In the genomic region with DNA sequence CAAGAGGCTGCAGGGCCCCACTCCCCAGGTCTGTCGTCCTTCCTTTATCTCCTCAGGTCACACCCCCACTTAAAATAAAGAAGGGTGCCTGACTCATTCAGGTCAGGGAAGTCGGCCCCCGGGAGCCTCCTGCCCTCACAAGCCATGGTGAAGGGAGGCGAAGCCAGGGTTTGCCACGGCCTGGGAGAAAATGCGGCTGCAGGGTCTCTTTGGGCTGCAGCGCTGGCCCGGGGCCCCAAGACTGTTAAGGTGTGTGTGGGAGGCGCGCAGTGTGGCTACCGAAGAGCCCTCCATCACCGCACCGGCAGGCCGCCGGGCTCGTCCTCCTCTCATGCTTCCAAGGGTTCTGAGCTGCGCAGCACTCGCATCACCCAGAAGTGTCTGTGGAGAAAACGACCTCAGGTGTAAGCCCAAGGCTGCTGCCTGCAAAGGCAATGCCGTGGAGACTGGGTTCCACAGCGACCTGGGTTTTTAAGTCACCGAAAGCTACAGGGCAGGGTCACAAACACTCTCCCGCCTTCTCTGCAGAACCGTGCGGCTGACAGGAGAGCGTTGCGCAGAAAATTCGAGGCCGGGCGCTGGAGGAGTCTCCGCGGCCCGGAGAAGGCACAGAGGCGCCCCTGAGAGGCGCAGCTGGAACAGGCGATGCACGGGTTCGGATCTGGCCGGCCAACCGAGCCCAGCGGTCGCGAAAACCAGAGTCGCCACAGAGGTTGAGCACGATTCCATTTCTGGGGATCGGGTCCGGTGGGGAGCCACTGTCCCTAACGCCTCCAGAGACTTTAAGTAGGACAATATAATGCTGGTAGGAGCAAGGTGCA, we compare ENCODE assay signal across 14 cellular contexts. TPM values are rescaled to one million over a fixed set of nuclear protein-coding genes. Genes with fewer than 3 reads are reported as not detected.
DNase-seq lines count a peak whose midpoint lies in the region; ATAC-seq, FAIRE-seq and TF ChIP-seq lines count a peak whose summit lies in the region.
"Had no signal": no experiment of that assay in that cellular context is flagged by ENCODE, and none has a peak within 500 bp of the region (broad histone marks: within the 10 kb centered on the region; RNA-seq: fewer than 3 reads in every experiment).

No MANE protein-coding gene starts in this region.

- ATAC-seq in GM12878 (no peak), GM18511 (IDR thresholded peaks at IDR 0.05; ENCODE audit: unreplicated experiment) (no peak), GM18873 (IDR thresholded peaks at IDR 0.05; ENCODE audit: low FRiP score, unreplicated experiment) (no peak)
- ATAC-seq in naive thymus-derived CD8-positive, alpha-beta T cell: peak; percentile 28 to 47

- H3K36me3 ChIP-seq in CD4-positive, alpha-beta memory T cell (ENCODE audit: insufficient read depth, low read length): no peaks in the 10 kb centered on the region
- no peaks in the 10 kb centered on the region for H3K36me3 ChIP-seq in HUES6 (ENCODE audit: control insufficient read depth, insufficient read depth, low read length)
- H3K36me3 ChIP-seq in GM12878 (ENCODE audit: control insufficient read depth in 2 of 2, insufficient read depth in 2 of 2, low read length in 1 of 2): no peaks in the 10 kb centered on the region

- peaks cover 68% of the 10 kb centered on the region for H3K27me3 ChIP-seq in CD4-positive, alpha-beta memory T cell (ENCODE audit: insufficient read depth, low read length)
- H3K27me3 ChIP-seq in HUES6 (ENCODE audit: control insufficient read depth, insufficient read depth, low read length): peaks cover 94% of the 10 kb centered on the region
- H3K27me3 ChIP-seq in GM12878 (replicated peaks in 1 of 2; ENCODE audit: control insufficient read depth in 2 of 2, insufficient read depth in 2 of 2, low read length in 1 of 2): peaks cover 29 to 53% of the 10 kb centered on the region in 2 experiments

- H3K4me3 ChIP-seq in CD4-positive, alpha-beta memory T cell (ENCODE audit: low read length in 2 of 2): peak overlapping the region in 1 of 2 donors; percentile 24
- H3K4me3 ChIP-seq in HUES6 (ENCODE audit: low read depth, low read length): peak overlapping the region; percentile 61
- H3K4me3 ChIP-seq in GM12878: no peak overlapping the region

- H3K4me3 Mint-ChIP-seq in CD4-positive, alpha-beta memory T cell: peak overlapping the region; percentile 38 to 83 (median 64)
- H3K4me3 Mint-ChIP-seq in naive thymus-derived CD8-positive, alpha-beta T cell: peak overlapping the region; percentile 36 to 87 (median 68)
- no peak overlapping the region for H3K4me3 Mint-ChIP-seq in activated CD4-positive, alpha-beta memory T cell treated with anti-CD3 and anti-CD28 coated beads, Interleukin-2, amount 10 ng/mL, durations not matched to agents 7 days and 5 days

- no peak overlapping the region for H3K4me2 ChIP-seq in GM12878 (ENCODE audit: control insufficient read depth, insufficient read depth)

- RAD21 ChIA-PET in GM12878 (lab: Charles Lee; ENCODE audit: unreplicated experiment): no interaction called here

- H3K27ac ChIP-seq in CD4-positive, alpha-beta memory T cell (ENCODE audit: low read depth, low read length): no peak overlapping the region
- H3K27ac ChIP-seq in HUES6 (ENCODE audit: low read depth, low read length): no peak overlapping the region
- H3K27ac ChIP-seq in GM12878 (ENCODE audit: control insufficient read depth, insufficient read depth): no peak overlapping the region

- H3K9ac ChIP-seq in HUES6 (ENCODE audit: low read length) (no peak overlapping the region), GM12878 (ENCODE audit: control insufficient read depth, insufficient read depth, low read length) (no peak overlapping the region)

- SMC1A ChIA-PET in GM12878 (lab: Charles Lee; ENCODE audit: uncharacterized antibody, unreplicated experiment): no interaction called here

- no peaks in the 10 kb centered on the region for H4K20me1 ChIP-seq in GM12878 (ENCODE audit: control insufficient read depth, insufficient read depth)

- H3K36me3 Mint-ChIP-seq in CD4-positive, alpha-beta memory T cell: no peaks in the 10 kb centered on the region
- peaks cover 0 to 2% (median 0%) of the 10 kb centered on the region in 3 donors for H3K36me3 Mint-ChIP-seq in naive thymus-derived CD8-positive, alpha-beta T cell
- H3K36me3 Mint-ChIP-seq in activated CD4-positive, alpha-beta memory T cell treated with anti-CD3 and anti-CD28 coated beads, Interleukin-2, amount 10 ng/mL, durations not matched to agents 7 days and 5 days (ENCODE audit: low read depth): peaks cover 2% of the 10 kb centered on the region

- H3K9me3 ChIP-seq in CD4-positive, alpha-beta memory T cell (ENCODE audit: control insufficient read depth in 1 of 2, low read length in 2 of 2): no peaks in the 10 kb centered on the region
- no peaks in the 10 kb centered on the region for H3K9me3 ChIP-seq in HUES6 (ENCODE audit: control insufficient read depth, insufficient read depth, low read depth, low read length)
- H3K9me3 ChIP-seq in GM12878 (replicated peaks; ENCODE audit: control insufficient read depth, insufficient read depth, low read length): no peaks in the 10 kb centered on the region; the same call in 2 of the 3 replicates

- no peaks in the 10 kb centered on the region for H3K79me2 ChIP-seq in GM12878 (ENCODE audit: control insufficient read depth, insufficient read depth, low read length)

- peak overlapping the region in 2 of 7 donors; percentile 59 to 70 for H3K27ac Mint-ChIP-seq in CD4-positive, alpha-beta memory T cell
- peak overlapping the region in 1 of 10 donors; percentile 24 for H3K27ac Mint-ChIP-seq in naive thymus-derived CD8-positive, alpha-beta T cell
- H3K27ac Mint-ChIP-seq in activated CD4-positive, alpha-beta memory T cell treated with anti-CD3 and anti-CD28 coated beads, Interleukin-2, amount 10 ng/mL, durations not matched to agents 7 days and 5 days: no peak overlapping the region
- H3K27ac Mint-ChIP-seq: activated naive CD4-positive, alpha-beta T cell treated with anti-CD3 and anti-CD28 coated beads, Interleukin-2, amount 50 U/mL, for 72 hours had no signal

- H3K27me3 Mint-ChIP-seq in CD4-positive, alpha-beta memory T cell: peaks cover 68 to 77% of the 10 kb centered on the region in 2 donors
- peaks cover 51 to 93% (median 74%) of the 10 kb centered on the region in 5 donors for H3K27me3 Mint-ChIP-seq in naive thymus-derived CD8-positive, alpha-beta T cell
- peaks cover 87% of the 10 kb centered on the region for H3K27me3 Mint-ChIP-seq in activated CD4-positive, alpha-beta memory T cell treated with anti-CD3 and anti-CD28 coated beads, Interleukin-2, amount 10 ng/mL, durations not matched to agents 7 days and 5 days

- in situ Hi-C loops in GM12878 (cut with MboI): loop anchor here (5.0 to 25.0 kb wide), 3 partner anchors 377 to 1176 kb away; a partner anchor contains a TSS

- H3K4me1 Mint-ChIP-seq in CD4-positive, alpha-beta memory T cell: peaks cover 16 to 45% (median 30%) of the 10 kb centered on the region in 4 donors
- H3K4me1 Mint-ChIP-seq in naive thymus-derived CD8-positive, alpha-beta T cell: peaks cover 20 to 40% (median 35%) of the 10 kb centered on the region in 4 donors
- peaks cover 26% of the 10 kb centered on the region for H3K4me1 Mint-ChIP-seq in activated CD4-positive, alpha-beta memory T cell treated with anti-CD3 and anti-CD28 coated beads, Interleukin-2, amount 10 ng/mL, durations not matched to agents 7 days and 5 days

- intact Hi-C loops in CD4-positive, alpha-beta memory T cell (cut with micrococcal nuclease): loop anchor here (5.0 kb wide), 1 partner anchor 404 kb away; a partner anchor contains a TSS
- intact Hi-C loops in GM12878 (cut with micrococcal nuclease; ENCODE audit: unreplicated experiment): no loop called here

- no peak overlapping the region for H2AFZ ChIP-seq in GM12878 (ENCODE audit: control insufficient read depth, low read depth, low read length)

- CTCF ChIA-PET in CD4-positive, alpha-beta memory T cell (lab: Charles Lee; ENCODE audit: partially characterized antibody): interaction anchor here (1.1 to 15.1 kb wide), 2 partner anchors 17 to 25 kb away, joined by 3 to 272 read pairs; no protein-coding TSS in a partner anchor
- CTCF ChIA-PET in GM12878 (lab: Yijun Ruan, JAX): no interaction called here
- CTCF ChIA-PET in activated CD4-positive, alpha-beta memory T cell treated with anti-CD3 and anti-CD28 coated beads, Interleukin-2, amount 10 ng/mL, durations not matched to agents 7 days and 5 days (lab: Charles Lee): no interaction called here

- POLR2A ChIA-PET in CD4-positive, alpha-beta memory T cell (lab: Charles Lee; ENCODE audit: partially characterized antibody): no interaction called here
- POLR2A ChIA-PET in GM12878 (lab: Charles Lee): no interaction called here
- POLR2A ChIA-PET in naive thymus-derived CD8-positive, alpha-beta T cell (lab: Charles Lee): interaction anchor here (0.9 to 1.5 kb wide), 2 partner anchors 9 to 344 kb away, joined by 3 to 5 read pairs; a partner anchor contains a TSS
- POLR2A ChIA-PET in activated CD4-positive, alpha-beta memory T cell treated with anti-CD3 and anti-CD28 coated beads, Interleukin-2, amount 10 ng/mL, durations not matched to agents 7 days and 5 days (lab: Charles Lee): no interaction called here

- no peak for TF ChIP-seq POLR2A in GM12878 (IDR thresholded peaks at IDR 0.05; ENCODE audit: low read depth, low read length)

- no peak for FAIRE-seq in GM12878 (lab: Jason Lieb, UNC)
- FAIRE-seq: GM12892 had no signal

- no peak for TF ChIP-seq RAD21 in GM12878 (IDR thresholded peaks at IDR 0.05; ENCODE audit: insufficient read depth, low read depth, low read length)

- WGBS in GM12878 (ENCODE audit: insufficient coverage, insufficient replicate concordance, low lambda C conversion rate, missing lambda C conversion rate): 30% methylated on average over 47 of the region's 48 CpGs

- TF ChIP-seq CTCF in GM12878 (IDR thresholded peaks at IDR 0.05 in 2 of 3, conservative IDR thresholded peaks at IDR 0.05 in 1 of 3; ENCODE audit: control insufficient read depth in 2 of 3, extremely low read depth in 1 of 3, insufficient read depth in 1 of 3, low read depth in 3 of 3, low read length in 3 of 3): no peak

- H3K9me3 Mint-ChIP-seq in CD4-positive, alpha-beta memory T cell: no peaks in the 10 kb centered on the region
- H3K9me3 Mint-ChIP-seq in naive thymus-derived CD8-positive, alpha-beta T cell: no peaks in the 10 kb centered on the region
- no peaks in the 10 kb centered on the region for H3K9me3 Mint-ChIP-seq in activated CD4-positive, alpha-beta memory T cell treated with anti-CD3 and anti-CD28 coated beads, Interleukin-2, amount 10 ng/mL, durations not matched to agents 7 days and 5 days
- H3K9me3 Mint-ChIP-seq: activated naive CD4-positive, alpha-beta T cell treated with anti-CD3 and anti-CD28 coated beads, Interleukin-2, amount 50 U/mL, for 72 hours had no signal

- peaks cover 45% of the 10 kb centered on the region for H3K4me1 ChIP-seq in CD4-positive, alpha-beta memory T cell (ENCODE audit: insufficient read depth, low read length)
- peaks cover 37% of the 10 kb centered on the region for H3K4me1 ChIP-seq in HUES6 (ENCODE audit: control insufficient read depth, insufficient read depth, low read length)
- H3K4me1 ChIP-seq in GM12878 (ENCODE audit: control insufficient read depth, insufficient read depth, low read length): no peaks in the 10 kb centered on the region

- TF ChIP-seq EP300 in GM12878 (IDR thresholded peaks at IDR 0.05; ENCODE audit: borderline replicate concordance in 1 of 2, control insufficient read depth in 1 of 2, low read depth in 2 of 2, low read length in 2 of 2): no peak

- peak in 2 of 5 donors; percentile 31 to 32 for DNase-seq in CD4-positive, alpha-beta memory T cell
- DNase-seq in GM12878 (ENCODE audit: low read depth, low spot score) (no peak), occipital lobe (lab: John Stamatoyannopoulos, UW) (no peak)
- peak in 1 of 10 donors; percentile 25 for DNase-seq in naive thymus-derived CD8-positive, alpha-beta T cell
- no peak for DNase-seq in activated CD4-positive, alpha-beta memory T cell treated with anti-CD3 and anti-CD28 coated beads, Interleukin-2, amount 10 ng/mL, durations not matched to agents 7 days and 5 days
- DNase-seq: dermis blood vessel endothelial cell, Kasumi-1, NCI-H446 had no signal

- BruUV-seq in GM12878 (replicated peaks; lab: Mats Ljungman, UMichigan): no TSS peak

RNA-seq across cellular contexts. Expression of a gene that starts 8.7 kb away (rescaled TPM):
- total RNA-seq in CD4-positive, alpha-beta memory T cell: not detected
- not detected for polyA plus RNA-seq in CD4-positive, alpha-beta memory T cell
- total RNA-seq in GM12878 (2013; cell fraction: nucleolus; rRNA removed): not detected in 2 replicates
- not detected in 2 replicates for total RNA-seq in GM12878 (2014; rRNA removed)
- total RNA-seq in GM12878 (2014; rRNA removed; fragmentation: Illumina TruSeq; extraction: Trizol): not detected in 2 replicates
- 0.08 TPM in 1 of 2 replicates, not detected in the other for total RNA-seq in GM12878 (2021)
- not detected for polyA plus RNA-seq in GM12878 (2011; ENCODE audit: low read depth)
- polyA plus RNA-seq in GM12878 (2011; rRNA removed): not detected in 2 replicates
- not detected in 2 replicates for polyA plus RNA-seq in GM12878 (2011; cell fraction: cytosol; rRNA removed)
- not detected in 2 replicates for polyA plus RNA-seq in GM12878 (2011; cell fraction: nucleus; rRNA removed)
- polyA plus RNA-seq in GM12878 (2012): not detected in 2 replicates
- polyA plus RNA-seq in GM12878 (2014; fragmentation: Illumina TruSeq; extraction: Trizol): not detected in 2 replicates
- polyA plus RNA-seq in GM12878 (2014; fragmentation: Nextera tagmentation; extraction: Ambion mirVana): not detected
- polyA plus RNA-seq in GM12878 (2014; rRNA removed): not detected in 2 replicates
- not detected for polyA plus RNA-seq in GM12878 (2016; fragmentation: Nextera tagmentation; extraction: Ambion mirVana)
- polyA minus RNA-seq in GM12878 (2011; rRNA and poly(A)+ RNA removed): not detected in 2 replicates
- 0.40 TPM in 1 of 2 replicates, not detected in the other for polyA minus RNA-seq in GM12878 (2011; cell fraction: cytosol; rRNA and poly(A)+ RNA removed)
- polyA minus RNA-seq in GM12878 (2011; cell fraction: nucleus; rRNA and poly(A)+ RNA removed): not detected in 2 replicates
- not detected for total RNA-seq in naive thymus-derived CD8-positive, alpha-beta T cell
- polyA plus RNA-seq in naive thymus-derived CD8-positive, alpha-beta T cell: not detected
- total RNA-seq in occipital lobe: not detected
- total RNA-seq in activated CD4-positive, alpha-beta memory T cell treated with anti-CD3 and anti-CD28 coated beads, Interleukin-2, amount 10 ng/mL, durations not matched to agents 7 days and 5 days: not detected
- total RNA-seq: activated naive CD4-positive, alpha-beta T cell treated with anti-CD3 and anti-CD28 coated beads, Interleukin-2, amount 50 U/mL, for 72 hours; dermis blood vessel endothelial cell had no signal

RNA-seq across cellular contexts. Expression of a gene that starts 8.8 kb away (rescaled TPM):
- not detected for total RNA-seq in CD4-positive, alpha-beta memory T cell
- under 1 TPM in 1 of 2 donors, not detected in 1; 0.04 TPM for polyA plus RNA-seq in CD4-positive, alpha-beta memory T cell
- total RNA-seq in GM12878 (2013; cell fraction: nucleolus; rRNA removed): not detected in 2 replicates
- total RNA-seq in GM12878 (2014; rRNA removed) (not detected in 2 replicates), GM12878 (2014; rRNA removed; fragmentation: Illumina TruSeq; extraction: Trizol) (not detected in 2 replicates), GM12878 (2021) (0.05 TPM in 1 of 2 replicates, not detected in the other), occipital lobe (0.16 TPM)
- polyA plus RNA-seq in GM12878 (2011; ENCODE audit: low read depth): not detected
- polyA plus RNA-seq in GM12878 (2011; rRNA removed) (not detected in 2 replicates), GM12878 (2014; fragmentation: Illumina TruSeq; extraction: Trizol) (not detected in 2 replicates), GM12878 (2014; fragmentation: Nextera tagmentation; extraction: Ambion mirVana) (not detected), GM12878 (2014; rRNA removed) (not detected in 2 replicates), GM12878 (2016; fragmentation: Nextera tagmentation; extraction: Ambion mirVana) (not detected)
- polyA plus RNA-seq in GM12878 (2011; cell fraction: cytosol; rRNA removed): not detected in 2 replicates
- not detected in 2 replicates for polyA plus RNA-seq in GM12878 (2011; cell fraction: nucleus; rRNA removed)
- 0.04 TPM in 1 of 2 replicates, not detected in the other for polyA plus RNA-seq in GM12878 (2012)
- polyA minus RNA-seq in GM12878 (2011; rRNA and poly(A)+ RNA removed): not detected in 2 replicates
- not detected in 2 replicates for polyA minus RNA-seq in GM12878 (2011; cell fraction: cytosol; rRNA and poly(A)+ RNA removed)
- not detected in 2 replicates for polyA minus RNA-seq in GM12878 (2011; cell fraction: nucleus; rRNA and poly(A)+ RNA removed)
- total RNA-seq in naive thymus-derived CD8-positive, alpha-beta T cell: not detected
- not detected for polyA plus RNA-seq in naive thymus-derived CD8-positive, alpha-beta T cell
- total RNA-seq in activated CD4-positive, alpha-beta memory T cell treated with anti-CD3 and anti-CD28 coated beads, Interleukin-2, amount 10 ng/mL, durations not matched to agents 7 days and 5 days: not detected
- total RNA-seq: activated naive CD4-positive, alpha-beta T cell treated with anti-CD3 and anti-CD28 coated beads, Interleukin-2, amount 50 U/mL, for 72 hours; glomerular endothelial cell had no signal

Comparison
In these comparisons a context has a peak if more than half of its experiments do, and no peak if none do; other contexts are left out.
1. ATAC-seq: peak in naive thymus-derived CD8-positive, alpha-beta T cell (2 of 2); none in GM12878 (single experiment), GM18511 (single experiment) and GM18873 (single experiment).